ENCODE assay signal across 8 cellular contexts in the genomic region with DNA sequence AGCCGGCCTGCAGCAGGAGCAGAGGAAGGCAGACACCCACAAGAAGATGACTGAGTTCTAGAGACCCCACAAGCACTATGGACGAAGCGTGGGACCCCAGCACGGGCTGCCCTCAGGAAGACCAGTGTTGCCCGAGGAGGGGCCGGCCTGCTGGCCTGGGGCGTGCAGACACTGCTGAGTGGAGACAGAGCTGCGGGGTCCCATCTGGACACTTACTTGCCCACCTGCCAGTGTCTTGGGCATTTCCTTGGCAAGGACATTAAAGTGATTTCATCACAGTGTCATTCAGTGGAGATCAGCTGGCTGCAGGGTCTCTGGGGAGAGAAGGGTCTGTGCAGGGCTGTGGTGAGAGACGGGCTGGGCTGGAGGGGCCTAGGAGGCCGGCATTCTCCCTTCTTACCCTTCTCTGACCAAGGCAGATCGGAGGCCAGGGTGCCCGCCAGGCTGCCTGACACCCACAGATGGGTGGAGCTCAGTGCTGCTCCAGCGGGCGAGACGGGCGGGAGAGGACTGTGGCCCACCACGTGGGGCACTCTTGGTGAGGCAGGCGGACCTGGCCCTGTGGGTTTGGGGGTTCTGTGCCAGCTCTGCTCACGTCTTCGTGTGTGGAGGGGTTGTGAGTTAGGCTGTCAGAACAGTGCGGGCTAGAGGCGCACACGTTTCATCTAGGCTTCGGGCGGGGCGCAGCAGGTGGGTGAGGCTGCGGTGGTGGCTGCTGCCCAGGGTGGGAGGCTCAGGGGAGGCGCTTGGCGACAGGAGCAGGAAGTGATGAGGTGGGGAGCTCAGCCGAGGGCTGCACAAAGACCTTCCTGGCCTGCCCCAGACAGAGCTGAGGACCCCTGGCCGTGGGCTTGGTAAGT. TPM values are rescaled to one million over a fixed set of nuclear protein-coding genes. Genes with fewer than 3 reads are reported as not detected.
DNase-seq lines count a peak whose midpoint lies in the region; ATAC-seq and TF ChIP-seq lines count a peak whose summit lies in the region.

A gene with protein sequence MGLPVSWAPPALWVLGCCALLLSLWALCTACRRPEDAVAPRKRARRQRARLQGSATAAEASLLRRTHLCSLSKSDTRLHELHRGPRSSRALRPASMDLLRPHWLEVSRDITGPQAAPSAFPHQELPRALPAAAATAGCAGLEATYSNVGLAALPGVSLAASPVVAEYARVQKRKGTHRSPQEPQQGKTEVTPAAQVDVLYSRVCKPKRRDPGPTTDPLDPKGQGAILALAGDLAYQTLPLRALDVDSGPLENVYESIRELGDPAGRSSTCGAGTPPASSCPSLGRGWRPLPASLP (plus strand): TSS at position 806 of the 860 bp plus-strand sequence. CDS start 886 bp downstream, outside the sequence.

- intact Hi-C loops in activated CD4-positive, alpha-beta T cell treated with anti-CD3 and anti-CD28 coated beads for 36 hours (cut with DNase I, micrococcal nuclease): loop anchor here (5.0 to 10.0 kb wide), 5 partner anchors 39 to 301 kb away; a partner anchor contains a TSS

- H3K4me1 Mint-ChIP-seq in activated CD4-positive, alpha-beta T cell treated with anti-CD3 and anti-CD28 coated beads for 36 hours: peaks cover 21% of the 10 kb centered on the region

- TF ChIP-seq CTCF in foreskin fibroblast (IDR thresholded peaks at IDR 0.05; ENCODE audit: low read depth, low read length): no peak

- POLR2A ChIA-PET in activated CD4-positive, alpha-beta T cell treated with anti-CD3 and anti-CD28 coated beads for 36 hours (lab: Charles Lee): interaction anchor here (0.5 to 1.7 kb wide), 5 partner anchors 8 to 129 kb away, joined by 3 to 10 read pairs (median 3); a partner anchor contains a TSS

- no peaks in the 10 kb centered on the region for H3K9me3 Mint-ChIP-seq in activated CD4-positive, alpha-beta T cell treated with anti-CD3 and anti-CD28 coated beads for 36 hours (ENCODE audit: low read depth)

- ATAC-seq in GM21723 (IDR thresholded peaks at IDR 0.05; ENCODE audit: unreplicated experiment) (peak; percentile 28), GM21390 (IDR thresholded peaks at IDR 0.05; ENCODE audit: unreplicated experiment) (no peak)
- ATAC-seq in activated CD4-positive, alpha-beta T cell treated with anti-CD3 and anti-CD28 coated beads for 36 hours: peak; percentile 37

- H3K4me3 Mint-ChIP-seq in activated CD4-positive, alpha-beta T cell treated with anti-CD3 and anti-CD28 coated beads for 36 hours: peak within 1 kb of the TSS; percentile 54

- DNase-seq in activated CD4-positive, alpha-beta T cell treated with anti-CD3 and anti-CD28 coated beads for 36 hours: peak; percentile 79
- DNase-seq in effector CD8-positive, alpha-beta T cell (lab: John Stamatoyannopoulos, UW): peak; percentile 60
- peak; percentile 52 for DNase-seq in stimulated activated CD4-positive, alpha-beta T cell treated with anti-CD3 and anti-CD28 coated beads, Interleukin-12 subunit alpha, Interleukin-12 subunit beta, amount 100 ng/mL, for 4 hours
- no peak for DNase-seq in dermis blood vessel endothelial cell
- no peak for DNase-seq in foreskin fibroblast
- DNase-seq in NCI-H226: no peak

- H3K36me3 Mint-ChIP-seq in activated CD4-positive, alpha-beta T cell treated with anti-CD3 and anti-CD28 coated beads for 36 hours (ENCODE audit: low read depth): peaks cover 11% of the 10 kb centered on the region

- H3K4me3 ChIP-seq in foreskin fibroblast (ENCODE audit: low read depth in 1 of 2, low read length in 2 of 2): no peak within 1 kb of the TSS

- CTCF ChIA-PET in activated CD4-positive, alpha-beta T cell treated with anti-CD3 and anti-CD28 coated beads for 36 hours (lab: Charles Lee): interaction anchor here (0.6 to 1.4 kb wide), 7 partner anchors 11 to 109 kb away, joined by 3 to 14 read pairs (median 3); a partner anchor contains a TSS

- peak within 1 kb of the TSS; percentile 34 for H3K27ac Mint-ChIP-seq in activated CD4-positive, alpha-beta T cell treated with anti-CD3 and anti-CD28 coated beads for 36 hours

- H3K27me3 Mint-ChIP-seq in activated CD4-positive, alpha-beta T cell treated with anti-CD3 and anti-CD28 coated beads for 36 hours: no peaks in the 10 kb centered on the region

RNA-seq across cellular contexts. Expression of the gene that starts here (rescaled TPM):
- total RNA-seq in activated CD4-positive, alpha-beta T cell treated with anti-CD3 and anti-CD28 coated beads for 36 hours: 10 to 100 TPM in 1 of 2 experiments, 1 to 10 TPM in 1; 7.3 to 10.2 TPM
- total RNA-seq in dermis blood vessel endothelial cell: 3.4 and 3.7 TPM in 2 replicates

Comparison
In these comparisons a context has a peak if more than half of its experiments do, and no peak if none do; other contexts are left out.
1. DNase-seq: peak in activated CD4-positive, alpha-beta T cell treated with anti-CD3 and anti-CD28 coated beads for 36 hours (single experiment), effector CD8-positive, alpha-beta T cell (single experiment) and stimulated activated CD4-positive, alpha-beta T cell treated with anti-CD3 and anti-CD28 coated beads, Interleukin-12 subunit alpha, Interleukin-12 subunit beta, amount 100 ng/mL, for 4 hours (single experiment); none in dermis blood vessel endothelial cell (single experiment), foreskin fibroblast (0 of 2) and NCI-H226 (single experiment).